In the genomic region with DNA sequence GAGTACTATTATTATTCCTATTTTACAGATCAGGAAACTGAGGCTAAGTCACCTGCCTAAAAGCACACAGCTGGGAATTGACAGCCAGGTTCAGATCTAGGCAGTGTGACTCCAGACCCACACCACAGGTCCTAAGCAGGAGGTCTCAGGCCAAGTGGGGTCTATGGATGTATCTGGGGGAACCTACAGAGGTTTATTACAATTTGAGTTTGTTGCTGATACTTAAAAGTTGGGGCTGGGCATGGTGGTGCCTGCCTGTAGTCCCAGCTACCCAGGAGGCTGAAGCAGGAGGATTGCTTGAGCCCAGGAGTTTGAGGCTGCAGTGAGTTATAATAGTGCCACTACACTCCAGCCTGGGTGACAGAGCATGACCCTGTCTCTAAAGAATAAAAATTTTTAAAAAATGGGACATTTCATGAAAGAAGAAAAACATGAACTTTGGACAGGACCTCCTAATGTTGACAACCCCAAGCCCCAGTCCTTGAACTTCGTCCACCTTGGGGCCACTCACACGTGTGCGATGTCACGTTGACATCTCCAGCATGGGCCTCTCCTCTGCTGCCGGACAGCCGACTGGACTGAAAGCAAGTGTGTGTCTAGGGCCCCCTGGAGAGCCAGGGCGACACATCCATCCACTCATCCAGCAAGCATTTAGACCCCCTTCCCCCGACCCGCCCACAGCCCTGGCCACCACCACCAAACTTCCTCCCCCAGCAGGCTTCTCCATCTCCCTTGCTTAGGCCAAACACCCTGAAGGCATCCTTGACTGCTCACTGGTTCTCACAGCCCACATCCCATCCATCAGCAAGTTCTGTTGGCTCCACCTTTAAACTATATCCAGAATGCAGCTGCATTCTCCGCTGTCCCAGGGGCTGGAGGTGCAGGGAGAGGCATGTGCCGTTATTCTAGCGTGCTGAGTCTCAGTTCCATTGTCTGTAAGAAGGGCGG, we compare ENCODE assay signal across 14 cellular contexts. TPM values are rescaled to one million over a fixed set of nuclear protein-coding genes. Genes with fewer than 3 reads are reported as not detected.
DNase-seq lines count a peak whose midpoint lies in the region; ATAC-seq and TF ChIP-seq lines count a peak whose summit lies in the region.
"Had no signal": no experiment of that assay in that cellular context is flagged by ENCODE, and none has a peak within 500 bp of the region (broad histone marks: within the 10 kb centered on the region; RNA-seq: fewer than 3 reads in every experiment).

No MANE protein-coding gene starts in this region.

- H3K27me3 ChIP-seq in PC-9 (ENCODE audit: insufficient read depth, low read depth) (no peaks in the 10 kb centered on the region), vagina (no peaks in the 10 kb centered on the region)

- intact Hi-C loops in PC-9 (cut with micrococcal nuclease; ENCODE audit: unreplicated experiment), result no loop called here
- intact Hi-C loops in vagina (cut with DNase I), result no loop called here

- peaks cover 45% of the 10 kb centered on the region for H3K4me1 Mint-ChIP-seq in activated naive CD8-positive, alpha-beta T cell treated with anti-CD3 and anti-CD28 coated beads, Interleukin-2, amount 10 ng/mL, durations not matched to agents 7 days and 5 days
- peaks cover 70% of the 10 kb centered on the region for H3K4me1 Mint-ChIP-seq in activated naive CD8-positive, alpha-beta T cell treated with anti-CD3 and anti-CD28 coated beads, Interleukin-2, amount 50 U/mL, for 24 hours
- peaks cover 92% of the 10 kb centered on the region in 2 donors for H3K4me1 Mint-ChIP-seq in immature natural killer cell
- peaks cover 59% of the 10 kb centered on the region for H3K4me1 Mint-ChIP-seq in stimulated activated effector memory CD8-positive, alpha-beta T cell treated with anti-CD3 and anti-CD28 coated beads, Interleukin-12 subunit alpha, Interleukin-12 subunit beta, amount 100 ng/mL, for 72 hours

- no peak for DNase-seq in activated naive CD8-positive, alpha-beta T cell treated with anti-CD3 and anti-CD28 coated beads, Interleukin-2, amount 10 ng/mL, durations not matched to agents 7 days and 5 days
- DNase-seq in activated naive CD8-positive, alpha-beta T cell treated with anti-CD3 and anti-CD28 coated beads, Interleukin-2, amount 50 U/mL, for 24 hours, result no peak
- DNase-seq in PC-9 (peak in 1 of 2 experiments; percentile 40), immature natural killer cell (no peak), vagina (ENCODE audit: extremely low spot score in 2 of 2) (no peak), HCEC 1CT (no peak)
- no peak for DNase-seq in stimulated activated effector memory CD8-positive, alpha-beta T cell treated with anti-CD3 and anti-CD28 coated beads, Interleukin-12 subunit alpha, Interleukin-12 subunit beta, amount 100 ng/mL, for 72 hours (ENCODE audit: low spot score in 2 of 2)
- DNase-seq: activated naive CD4-positive, alpha-beta T cell; endodermal cell; NCI-H446; occipital lobe; stimulated activated CD4-positive, alpha-beta T cell treated with anti-CD3 and anti-CD28 coated beads, Interleukin-4, amount 100 ng/mL, for 24 hours had no signal

- 0 out of 2 replicates have a peak overlapping the region, but pooled peaks have one; percentile 11 for H3K4me2 ChIP-seq in PC-9

- H3K4me3 ChIP-seq in PC-9 (no peak overlapping the region), vagina (no peak overlapping the region)

- H3K9me3 Mint-ChIP-seq in activated naive CD8-positive, alpha-beta T cell treated with anti-CD3 and anti-CD28 coated beads, Interleukin-2, amount 10 ng/mL, durations not matched to agents 7 days and 5 days, result peaks cover 2% of the 10 kb centered on the region
- no peaks in the 10 kb centered on the region for H3K9me3 Mint-ChIP-seq in activated naive CD8-positive, alpha-beta T cell treated with anti-CD3 and anti-CD28 coated beads, Interleukin-2, amount 50 U/mL, for 24 hours
- H3K9me3 Mint-ChIP-seq in immature natural killer cell, result no peaks in the 10 kb centered on the region
- no peaks in the 10 kb centered on the region for H3K9me3 Mint-ChIP-seq in stimulated activated effector memory CD8-positive, alpha-beta T cell treated with anti-CD3 and anti-CD28 coated beads, Interleukin-12 subunit alpha, Interleukin-12 subunit beta, amount 100 ng/mL, for 72 hours

- H3K27ac ChIP-seq in PC-9 (no peak overlapping the region), vagina (no peak overlapping the region)

- H4K20me1 ChIP-seq in PC-9 (ENCODE audit: insufficient read depth), result no peaks in the 10 kb centered on the region; the same call in 1 of the 2 replicates

- no peak overlapping the region for H2AFZ ChIP-seq in PC-9

- H3K9me3 ChIP-seq in PC-9 (ENCODE audit: insufficient read depth, low read depth), result no peaks in the 10 kb centered on the region
- no peaks in the 10 kb centered on the region for H3K9me3 ChIP-seq in vagina

- no peaks in the 10 kb centered on the region for H3K27me3 Mint-ChIP-seq in activated naive CD8-positive, alpha-beta T cell treated with anti-CD3 and anti-CD28 coated beads, Interleukin-2, amount 10 ng/mL, durations not matched to agents 7 days and 5 days
- no peaks in the 10 kb centered on the region for H3K27me3 Mint-ChIP-seq in activated naive CD8-positive, alpha-beta T cell treated with anti-CD3 and anti-CD28 coated beads, Interleukin-2, amount 50 U/mL, for 24 hours
- H3K27me3 Mint-ChIP-seq in immature natural killer cell (ENCODE audit: low read depth in 3 of 3), result peaks cover 3 to 17% (median 9%) of the 10 kb centered on the region in 3 donors

- no peaks in the 10 kb centered on the region; the same call in 1 of the 2 replicates for H3K79me2 ChIP-seq in PC-9 (ENCODE audit: low read depth)

- BruUV-seq in PC-9 (replicated peaks; lab: Mats Ljungman, UMichigan), result no TSS peak

- H3F3A ChIP-seq in PC-9 (ENCODE audit: insufficient read depth, low read depth), result peaks cover 22% of the 10 kb centered on the region; the same call in 1 of the 2 replicates

- CTCF ChIA-PET in PC-9 (lab: Charles Lee), result no interaction called here

- H3K36me3 ChIP-seq in PC-9 (ENCODE audit: low read depth), result no peaks in the 10 kb centered on the region; the same call in 1 of the 2 replicates
- no peaks in the 10 kb centered on the region for H3K36me3 ChIP-seq in vagina

- no peak for TF ChIP-seq POLR2A in vagina (IDR thresholded peaks at IDR 0.05)

- peak overlapping the region; percentile 51 for H3K27ac Mint-ChIP-seq in activated naive CD8-positive, alpha-beta T cell treated with anti-CD3 and anti-CD28 coated beads, Interleukin-2, amount 10 ng/mL, durations not matched to agents 7 days and 5 days
- no peak overlapping the region for H3K27ac Mint-ChIP-seq in activated naive CD8-positive, alpha-beta T cell treated with anti-CD3 and anti-CD28 coated beads, Interleukin-2, amount 50 U/mL, for 24 hours
- peak overlapping the region; percentile 39 to 87 (median 74) for H3K27ac Mint-ChIP-seq in immature natural killer cell
- peak overlapping the region; percentile 99 for H3K27ac Mint-ChIP-seq in stimulated activated effector memory CD8-positive, alpha-beta T cell treated with anti-CD3 and anti-CD28 coated beads, Interleukin-12 subunit alpha, Interleukin-12 subunit beta, amount 100 ng/mL, for 72 hours
- H3K27ac Mint-ChIP-seq: endodermal cell had no signal

- no peak for ATAC-seq in activated naive CD8-positive, alpha-beta T cell treated with anti-CD3 and anti-CD28 coated beads, Interleukin-2, amount 10 ng/mL, durations not matched to agents 7 days and 5 days (ENCODE audit: low read depth)
- ATAC-seq in activated naive CD8-positive, alpha-beta T cell treated with anti-CD3 and anti-CD28 coated beads, Interleukin-2, amount 50 U/mL, for 24 hours, result no peak
- ATAC-seq in stimulated activated effector memory CD8-positive, alpha-beta T cell treated with anti-CD3 and anti-CD28 coated beads, Interleukin-12 subunit alpha, Interleukin-12 subunit beta, amount 100 ng/mL, for 72 hours, result no peak
- ATAC-seq in GM18502 (IDR thresholded peaks at IDR 0.05; ENCODE audit: poor library complexity, unreplicated experiment), result no peak
- ATAC-seq: sciatic nerve had no signal

- H3K4me3 Mint-ChIP-seq in activated naive CD8-positive, alpha-beta T cell treated with anti-CD3 and anti-CD28 coated beads, Interleukin-2, amount 10 ng/mL, durations not matched to agents 7 days and 5 days, result no peak overlapping the region
- no peak overlapping the region for H3K4me3 Mint-ChIP-seq in activated naive CD8-positive, alpha-beta T cell treated with anti-CD3 and anti-CD28 coated beads, Interleukin-2, amount 50 U/mL, for 24 hours
- peak overlapping the region in 3 of 5 donors; percentile 13 to 60 (median 45) for H3K4me3 Mint-ChIP-seq in immature natural killer cell
- H3K4me3 Mint-ChIP-seq in stimulated activated effector memory CD8-positive, alpha-beta T cell treated with anti-CD3 and anti-CD28 coated beads, Interleukin-12 subunit alpha, Interleukin-12 subunit beta, amount 100 ng/mL, for 72 hours, result no peak overlapping the region
- H3K4me3 Mint-ChIP-seq: endodermal cell had no signal

- TF ChIP-seq CTCF in PC-9 (conservative IDR thresholded peaks at IDR 0.05) (no peak), vagina (IDR thresholded peaks at IDR 0.05) (no peak)

- H3K9me2 ChIP-seq in PC-9 (ENCODE audit: insufficient read depth), result no peaks in the 10 kb centered on the region

- peaks cover 17% of the 10 kb centered on the region for H3K36me3 Mint-ChIP-seq in activated naive CD8-positive, alpha-beta T cell treated with anti-CD3 and anti-CD28 coated beads, Interleukin-2, amount 10 ng/mL, durations not matched to agents 7 days and 5 days
- no peaks in the 10 kb centered on the region for H3K36me3 Mint-ChIP-seq in activated naive CD8-positive, alpha-beta T cell treated with anti-CD3 and anti-CD28 coated beads, Interleukin-2, amount 50 U/mL, for 24 hours (ENCODE audit: low read depth)
- peaks cover 0 to 7% (median 0%) of the 10 kb centered on the region in 3 donors for H3K36me3 Mint-ChIP-seq in immature natural killer cell
- peaks cover 11% of the 10 kb centered on the region for H3K36me3 Mint-ChIP-seq in stimulated activated effector memory CD8-positive, alpha-beta T cell treated with anti-CD3 and anti-CD28 coated beads, Interleukin-12 subunit alpha, Interleukin-12 subunit beta, amount 100 ng/mL, for 72 hours

- POLR2A ChIA-PET in activated naive CD8-positive, alpha-beta T cell treated with anti-CD3 and anti-CD28 coated beads, Interleukin-2, amount 10 ng/mL, durations not matched to agents 7 days and 5 days (lab: Charles Lee), result no interaction called here
- POLR2A ChIA-PET in PC-9 (lab: Charles Lee; ENCODE audit: unreplicated experiment), result no interaction called here

- H3K4me1 ChIP-seq in PC-9 (replicated peaks; ENCODE audit: insufficient read depth) (peaks cover 34% of the 10 kb centered on the region), vagina (peaks cover 3% of the 10 kb centered on the region)

RNA-seq across cellular contexts. Expression of gene NOL4L, which starts 40.0 kb away (rescaled TPM):
- 10 to 100 TPM; 39.1 to 41.1 TPM for total RNA-seq in activated naive CD8-positive, alpha-beta T cell treated with anti-CD3 and anti-CD28 coated beads, Interleukin-2, amount 10 ng/mL, durations not matched to agents 7 days and 5 days
- total RNA-seq in PC-9 (2021), result 40.9 and 44.0 TPM in 2 replicates
- 10 to 100 TPM in 1 of 3 donors, 1 to 10 TPM in 2; 4.1 to 17.2 (median 9.6) TPM for polyA plus RNA-seq in immature natural killer cell
- 17.9 TPM for total RNA-seq in vagina

Comparison
In these comparisons a context has a peak if more than half of its experiments do, and no peak if none do; other contexts are left out.
1. H3K4me3 Mint-ChIP-seq: peak in immature natural killer cell (3 of 5); none in activated naive CD8-positive, alpha-beta T cell treated with anti-CD3 and anti-CD28 coated beads, Interleukin-2, amount 10 ng/mL, durations not matched to agents 7 days and 5 days (single experiment), activated naive CD8-positive, alpha-beta T cell treated with anti-CD3 and anti-CD28 coated beads, Interleukin-2, amount 50 U/mL, for 24 hours (single experiment) and stimulated activated effector memory CD8-positive, alpha-beta T cell treated with anti-CD3 and anti-CD28 coated beads, Interleukin-12 subunit alpha, Interleukin-12 subunit beta, amount 100 ng/mL, for 72 hours (single experiment).